Comparison of ENCODE assay signal across 2 cellular contexts in the genomic region with DNA sequence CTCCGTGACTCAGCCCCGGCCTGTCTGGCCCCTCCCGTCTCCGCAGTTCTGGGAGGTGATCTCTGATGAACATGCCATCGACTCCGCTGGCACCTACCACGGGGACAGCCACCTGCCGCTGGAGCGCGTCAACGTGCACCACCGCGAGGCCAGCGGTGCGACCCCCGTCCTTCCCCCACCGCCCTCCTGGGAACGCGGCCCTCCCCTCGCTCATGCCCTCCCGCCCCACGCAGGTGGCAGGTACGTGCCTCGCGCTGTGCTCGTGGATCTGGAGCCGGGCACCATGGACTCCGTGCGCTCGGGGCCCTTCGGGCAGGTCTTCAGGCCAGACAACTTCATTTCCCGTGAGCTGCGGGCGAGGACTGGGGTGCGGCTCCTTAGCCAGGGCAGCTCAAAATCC. TPM values are rescaled to one million over a fixed set of nuclear protein-coding genes. Genes with fewer than 3 reads are reported as not detected.
"Had no signal": no experiment of that assay in that cellular context is flagged by ENCODE, and none has a peak within 500 bp of the region (broad histone marks: within the 10 kb centered on the region; RNA-seq: fewer than 3 reads in every experiment).

No MANE protein-coding gene starts in this region.

RNA-seq across cellular contexts. Expression of gene PRDM7, which starts 17.2 kb away (rescaled TPM):
- total RNA-seq: G401, GM12878 had no signal
